17 cellular contexts compared by ENCODE assay signal in genomic region chr6:166623318-166623717, GRCh38. TPM values are rescaled to one million over a fixed set of nuclear protein-coding genes. Genes with fewer than 3 reads are reported as not detected.
DNase-seq lines count a peak whose midpoint lies in the region; FAIRE-seq and TF ChIP-seq lines count a peak whose summit lies in the region.
"Had no signal": no experiment of that assay in that cellular context is flagged by ENCODE, and none has a peak within 500 bp of the region (broad histone marks: within the 10 kb centered on the region; RNA-seq: fewer than 3 reads in every experiment).

No MANE protein-coding gene starts in this region.

- FAIRE-seq in astrocyte (lab: Jason Lieb, UNC), result no peak

- peaks cover 9% of the 10 kb centered on the region for H3K36me3 Mint-ChIP-seq in astrocyte (ENCODE audit: low read depth, unreplicated experiment)

- H3K27me3 Mint-ChIP-seq in astrocyte (ENCODE audit: low read depth, unreplicated experiment), result no peaks in the 10 kb centered on the region

- H3K27me3 ChIP-seq in astrocyte (ENCODE audit: insufficient read depth, low read length) (no peaks in the 10 kb centered on the region), stomach (no peaks in the 10 kb centered on the region), ovary (no peaks in the 10 kb centered on the region)

- peak overlapping the region; percentile 22 for H3K4me2 ChIP-seq in astrocyte (ENCODE audit: low read length)
- H3K4me2 ChIP-seq: smooth muscle cell had no signal

- peak; percentile 51 for DNase-seq in DMS53 (lab: John Stamatoyannopoulos, UW)
- no peak for DNase-seq in DMS53 treated with DMSO at 0.1 percent for 48 hours (lab: John Stamatoyannopoulos, UW; ENCODE audit: unreplicated experiment)
- DNase-seq in astrocyte (ENCODE audit: low read depth), result no peak
- peak; percentile 54 for DNase-seq in iris pigment epithelial cell (ENCODE audit: low read depth)
- DNase-seq in stomach, result no peak
- DNase-seq in NOMO-1 treated with dmso at 0.1 percent for 144 hours (lab: John Stamatoyannopoulos, UW; ENCODE audit: unreplicated experiment), result no peak
- no peak for DNase-seq in HEK293T (ENCODE audit: extremely low spot score)
- no peak for DNase-seq in ovary
- DNase-seq: activated CD4-positive, alpha-beta memory T cell treated with anti-CD3 and anti-CD28 coated beads for 36 hours; cerebellar nuclear complex; foreskin fibroblast; GOT3; MM.1S; NCI-H2171 had no signal

- TF ChIP-seq CTCF in astrocyte (IDR thresholded peaks at IDR 0.05; ENCODE audit: insufficient read depth, low read depth, low read length) (no peak), stomach (IDR thresholded peaks at IDR 0.05) (no peak), ovary (IDR thresholded peaks at IDR 0.05) (no peak)

- peaks cover 3% of the 10 kb centered on the region for H3K9me3 Mint-ChIP-seq in astrocyte (ENCODE audit: unreplicated experiment)
- H3K9me3 Mint-ChIP-seq: activated CD4-positive, alpha-beta memory T cell treated with anti-CD3 and anti-CD28 coated beads for 36 hours had no signal

- H3K9me3 ChIP-seq in astrocyte (ENCODE audit: insufficient read depth, low read depth, low read length), result no peaks in the 10 kb centered on the region
- H3K9me3 ChIP-seq in stomach, result no peaks in the 10 kb centered on the region
- H3K9me3 ChIP-seq in ovary, result no peaks in the 10 kb centered on the region
- H3K9me3 ChIP-seq: thoracic aorta had no signal

- peaks cover 56% of the 10 kb centered on the region for H3K79me2 ChIP-seq in astrocyte (ENCODE audit: insufficient read depth, low read length)

- TF ChIP-seq EP300 in stomach (IDR thresholded peaks at IDR 0.05) (no peak), ovary (IDR thresholded peaks at IDR 0.05) (no peak)

- H3K36me3 ChIP-seq in astrocyte (ENCODE audit: insufficient read depth, low read length) (no peaks in the 10 kb centered on the region), stomach (peaks cover 0 to 6% (median 5%) of the 10 kb centered on the region in 4 donors), ovary (no peaks in the 10 kb centered on the region)
- H3K36me3 ChIP-seq: thoracic aorta had no signal

- H4K20me1 ChIP-seq in astrocyte (ENCODE audit: insufficient read depth, low read length), result no peaks in the 10 kb centered on the region

- WGBS in stomach, 5 donors, result 60 to 74% (median 66%) methylated on average over 5 of the region's 5 CpGs
- WGBS in ovary, 3 donors, result 82 to 93% (median 90%) methylated on average over 5 of the region's 5 CpGs

- H3K4me1 Mint-ChIP-seq in astrocyte (ENCODE audit: low read depth, unreplicated experiment), result peaks cover 56% of the 10 kb centered on the region

- no peak overlapping the region for H3K27ac ChIP-seq in astrocyte (ENCODE audit: low read depth, low read length)
- peak overlapping the region in 4 of 5 donors; percentile 51 to 93 (median 72) for H3K27ac ChIP-seq in stomach
- H3K27ac ChIP-seq in ovary, result no peak overlapping the region
- H3K27ac ChIP-seq: 22Rv1, thoracic aorta had no signal

- peaks cover 58% of the 10 kb centered on the region for H3K4me1 ChIP-seq in astrocyte (ENCODE audit: insufficient read depth, low read length)
- peaks cover 50 to 80% (median 64%) of the 10 kb centered on the region in 4 donors for H3K4me1 ChIP-seq in stomach
- peaks cover 27% of the 10 kb centered on the region for H3K4me1 ChIP-seq in ovary (ENCODE audit: insufficient read depth)

- H2AFZ ChIP-seq in astrocyte (ENCODE audit: low read depth, low read length), result no peak overlapping the region

- intact Hi-C loops in stomach (cut with DNase I; ENCODE audit: low total_unique reads), result no loop called here
- intact Hi-C loops in ovary (cut with DNase I), result no loop called here

- POLR2A ChIA-PET in HEK293T (lab: Yijun Ruan, JAX), result no interaction called here

- CTCF ChIA-PET in HEK293T (lab: Yijun Ruan, JAX), result interaction anchor here (0.6 kb wide), 1 partner anchor 617 kb away, joined by 3 read pairs; no protein-coding TSS in a partner anchor

- no peak overlapping the region for H3K4me3 Mint-ChIP-seq in astrocyte (ENCODE audit: unreplicated experiment)
- H3K4me3 Mint-ChIP-seq: activated CD4-positive, alpha-beta memory T cell treated with anti-CD3 and anti-CD28 coated beads for 36 hours had no signal

- no peak for TF ChIP-seq POLR2A in stomach (IDR thresholded peaks at IDR 0.05)
- TF ChIP-seq POLR2A in ovary (IDR thresholded peaks at IDR 0.05), result no peak

- H3K9ac ChIP-seq in astrocyte (ENCODE audit: low read length), result no peak overlapping the region

- no peak overlapping the region for H3K27ac Mint-ChIP-seq in astrocyte (ENCODE audit: unreplicated experiment)
- H3K27ac Mint-ChIP-seq: activated CD4-positive, alpha-beta memory T cell treated with anti-CD3 and anti-CD28 coated beads for 36 hours had no signal

- H3K4me3 ChIP-seq in astrocyte (ENCODE audit: insufficient read depth, low read depth, low read length) (no peak overlapping the region), stomach (no peak overlapping the region), ovary (no peak overlapping the region)
- H3K4me3 ChIP-seq: smooth muscle cell, thoracic aorta had no signal

TF ChIP-seq in HEK293T, 16 proteins besides CTCF, POLR2A, EP300 and RAD21:
- TF ChIP-seq HDGF (IDR thresholded peaks at IDR 0.05; ENCODE audit: borderline replicate concordance) (no peak), LEF1 (IDR thresholded peaks at IDR 0.05; ENCODE audit: borderline replicate concordance) (no peak), FOXA1 (IDR thresholded peaks at IDR 0.05) (no peak), SUZ12 (IDR thresholded peaks at IDR 0.05) (no peak), NFRKB (IDR thresholded peaks at IDR 0.05) (no peak), FOXK2 (IDR thresholded peaks at IDR 0.05) (no peak), L3MBTL2 (conservative IDR thresholded peaks at IDR 0.05) (no peak), CTBP1 (IDR thresholded peaks at IDR 0.05; ENCODE audit: borderline replicate concordance) (no peak), TARDBP (IDR thresholded peaks at IDR 0.05) (no peak), SP1 (IDR thresholded peaks at IDR 0.05) (no peak), ZNF384 (IDR thresholded peaks at IDR 0.05) (no peak), ARNT (IDR thresholded peaks at IDR 0.05) (no peak), BHLHE40 (IDR thresholded peaks at IDR 0.05; ENCODE audit: borderline replicate concordance) (no peak), FOXM1 (IDR thresholded peaks at IDR 0.05; ENCODE audit: borderline replicate concordance) (no peak), PKNOX1 (IDR thresholded peaks at IDR 0.05) (no peak), ELF4 (IDR thresholded peaks at IDR 0.05) (no peak)

RNA-seq across cellular contexts. Expression of gene RPS6KA2, which starts 3.7 kb away (rescaled TPM):
- total RNA-seq in astrocyte (33.5 and 38.8 TPM in 2 replicates), stomach (100 to 1,000 TPM in 1 of 5 donors, 10 to 100 TPM in 4; 35.1 to 150 (median 85.2) TPM), ovary (10 to 100 TPM; 25.2 to 75.5 (median 49.9) TPM)
- polyA plus RNA-seq in stomach (10 to 100 TPM; 10.9 to 60.2 (median 58.0) TPM), ovary (10 to 100 TPM; 24.4 to 48.1 TPM)

RNA-seq across cellular contexts. Expression of gene RAMACL, which starts 36.8 kb away (rescaled TPM):
- total RNA-seq in astrocyte (1.2 and 1.3 TPM in 2 replicates), stomach (1 to 10 TPM in 3 of 5 donors, not detected in 2; 3.5 to 9.0 (median 5.5) TPM), ovary (1 to 10 TPM in 6 of 7 donors, under 1 TPM in 1; 0.91 to 6.4 (median 1.8) TPM)
- polyA plus RNA-seq in stomach (under 1 TPM in 2 of 3 donors, not detected in 1; 0.25 to 0.46 TPM), ovary (under 1 TPM; 0.16 to 0.20 TPM)

Comparison
In these comparisons a context has a peak if more than half of its experiments do, and no peak if none do; other contexts are left out.
1. DNase-seq: peak in DMS53 (single experiment) and iris pigment epithelial cell (single experiment); none in DMS53 treated with DMSO at 0.1 percent for 48 hours (single experiment), astrocyte (single experiment), stomach (single experiment), NOMO-1 treated with dmso at 0.1 percent for 144 hours (single experiment), HEK293T (single experiment) and ovary (0 of 5).
2. H3K27ac ChIP-seq: peak in stomach (4 of 5); none in astrocyte (single experiment) and ovary (0 of 2).